In the genomic region with DNA sequence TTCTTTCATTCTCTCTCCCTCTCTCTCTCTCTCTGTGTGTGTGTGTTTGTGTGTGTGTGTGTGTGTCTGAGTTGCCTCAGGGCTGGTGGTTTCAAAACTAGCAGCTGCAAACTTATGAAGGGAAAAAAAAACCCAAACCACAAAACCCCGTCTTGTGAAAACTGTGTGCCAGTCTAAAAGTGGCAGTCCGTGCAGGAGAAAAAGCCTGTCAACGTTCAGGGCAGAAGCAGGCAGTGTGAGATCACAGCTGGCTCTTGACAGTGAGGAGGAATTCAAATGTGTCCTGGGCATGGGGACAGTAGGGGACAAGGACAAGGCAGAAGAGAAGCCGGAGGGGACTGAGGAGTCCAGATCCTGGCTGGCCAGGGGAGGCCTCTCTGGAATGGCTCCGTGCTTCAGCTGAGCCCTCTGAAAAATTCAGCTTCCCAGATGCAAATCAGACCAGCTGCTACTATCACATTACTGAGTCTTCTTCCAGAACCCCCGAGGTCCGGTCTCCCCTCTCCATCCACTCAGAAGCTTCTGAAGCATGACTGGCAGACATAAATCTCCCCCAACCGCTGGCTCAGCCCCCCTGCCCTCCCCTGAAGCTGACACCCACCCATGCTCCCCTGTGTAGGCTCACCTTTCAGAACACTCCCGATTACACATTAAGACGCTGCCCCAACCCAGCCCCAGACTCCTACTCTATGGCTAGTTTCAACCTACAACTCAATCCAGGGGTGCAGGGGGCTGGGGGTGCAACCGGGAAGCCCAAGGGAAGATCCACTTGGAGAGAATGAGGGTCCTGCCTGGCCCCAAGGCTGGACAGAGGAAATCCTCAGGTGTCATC, we compare ENCODE assay signal across 1 cellular context.
A peak's percentile ranks its signal among the peaks of the same experiment; 100 is the strongest.
TF ChIP-seq lines count a peak whose summit lies in the region.

No MANE protein-coding gene starts in this region.

TF ChIP-seq in GM12878, 131 proteins besides CTCF, POLR2A, EP300 and RAD21 (continued from another document):
- TF ChIP-seq, protein P1, sequence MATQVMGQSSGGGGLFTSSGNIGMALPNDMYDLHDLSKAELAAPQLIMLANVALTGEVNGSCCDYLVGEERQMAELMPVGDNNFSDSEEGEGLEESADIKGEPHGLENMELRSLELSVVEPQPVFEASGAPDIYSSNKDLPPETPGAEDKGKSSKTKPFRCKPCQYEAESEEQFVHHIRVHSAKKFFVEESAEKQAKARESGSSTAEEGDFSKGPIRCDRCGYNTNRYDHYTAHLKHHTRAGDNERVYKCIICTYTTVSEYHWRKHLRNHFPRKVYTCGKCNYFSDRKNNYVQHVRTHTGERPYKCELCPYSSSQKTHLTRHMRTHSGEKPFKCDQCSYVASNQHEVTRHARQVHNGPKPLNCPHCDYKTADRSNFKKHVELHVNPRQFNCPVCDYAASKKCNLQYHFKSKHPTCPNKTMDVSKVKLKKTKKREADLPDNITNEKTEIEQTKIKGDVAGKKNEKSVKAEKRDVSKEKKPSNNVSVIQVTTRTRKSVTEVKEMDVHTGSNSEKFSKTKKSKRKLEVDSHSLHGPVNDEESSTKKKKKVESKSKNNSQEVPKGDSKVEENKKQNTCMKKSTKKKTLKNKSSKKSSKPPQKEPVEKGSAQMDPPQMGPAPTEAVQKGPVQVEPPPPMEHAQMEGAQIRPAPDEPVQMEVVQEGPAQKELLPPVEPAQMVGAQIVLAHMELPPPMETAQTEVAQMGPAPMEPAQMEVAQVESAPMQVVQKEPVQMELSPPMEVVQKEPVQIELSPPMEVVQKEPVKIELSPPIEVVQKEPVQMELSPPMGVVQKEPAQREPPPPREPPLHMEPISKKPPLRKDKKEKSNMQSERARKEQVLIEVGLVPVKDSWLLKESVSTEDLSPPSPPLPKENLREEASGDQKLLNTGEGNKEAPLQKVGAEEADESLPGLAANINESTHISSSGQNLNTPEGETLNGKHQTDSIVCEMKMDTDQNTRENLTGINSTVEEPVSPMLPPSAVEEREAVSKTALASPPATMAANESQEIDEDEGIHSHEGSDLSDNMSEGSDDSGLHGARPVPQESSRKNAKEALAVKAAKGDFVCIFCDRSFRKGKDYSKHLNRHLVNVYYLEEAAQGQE (IDR thresholded peaks at IDR 0.05; ENCODE audit: low read depth, low read length): no peak
- TF ChIP-seq, protein P2, sequence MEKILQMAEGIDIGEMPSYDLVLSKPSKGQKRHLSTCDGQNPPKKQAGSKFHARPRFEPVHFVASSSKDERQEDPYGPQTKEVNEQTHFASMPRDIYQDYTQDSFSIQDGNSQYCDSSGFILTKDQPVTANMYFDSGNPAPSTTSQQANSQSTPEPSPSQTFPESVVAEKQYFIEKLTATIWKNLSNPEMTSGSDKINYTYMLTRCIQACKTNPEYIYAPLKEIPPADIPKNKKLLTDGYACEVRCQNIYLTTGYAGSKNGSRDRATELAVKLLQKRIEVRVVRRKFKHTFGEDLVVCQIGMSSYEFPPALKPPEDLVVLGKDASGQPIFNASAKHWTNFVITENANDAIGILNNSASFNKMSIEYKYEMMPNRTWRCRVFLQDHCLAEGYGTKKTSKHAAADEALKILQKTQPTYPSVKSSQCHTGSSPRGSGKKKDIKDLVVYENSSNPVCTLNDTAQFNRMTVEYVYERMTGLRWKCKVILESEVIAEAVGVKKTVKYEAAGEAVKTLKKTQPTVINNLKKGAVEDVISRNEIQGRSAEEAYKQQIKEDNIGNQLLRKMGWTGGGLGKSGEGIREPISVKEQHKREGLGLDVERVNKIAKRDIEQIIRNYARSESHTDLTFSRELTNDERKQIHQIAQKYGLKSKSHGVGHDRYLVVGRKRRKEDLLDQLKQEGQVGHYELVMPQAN (conservative IDR thresholded peaks at IDR 0.05): 0 out of 2 replicates have a peak, but pooled peaks have one; percentile 31
- TF ChIP-seq ZZZ3 (IDR thresholded peaks at IDR 0.05; ENCODE audit: control insufficient read depth, insufficient read length, low read depth) (no peak), RUNX3 (IDR thresholded peaks at IDR 0.05; ENCODE audit: low read length) (peak; percentile 98), EGR1 (IDR thresholded peaks at IDR 0.05; ENCODE audit: borderline replicate concordance in 1 of 2, low read depth in 2 of 2, low read length in 2 of 2) (0 out of 3 replicates have a peak, but pooled peaks of 1 of the 2 experiments have one; percentile 4), CREM (IDR thresholded peaks at IDR 0.05; ENCODE audit: low read depth) (0 out of 2 replicates have a peak, but pooled peaks have one; percentile 65), IKZF1 (conservative IDR thresholded peaks at IDR 0.05) (peak; percentile 85), RAD51 (IDR thresholded peaks at IDR 0.05) (peak; percentile 23; the same call in 1 of the 2 replicates), CHD1 (IDR thresholded peaks at IDR 0.05; ENCODE audit: low read depth, low read length) (no peak), MEF2B (IDR thresholded peaks at IDR 0.05; ENCODE audit: partially characterized antibody, poor library complexity, severe bottlenecking) (peak; percentile 29), SMAD1 (IDR thresholded peaks at IDR 0.05; ENCODE audit: low read depth, partially characterized antibody) (peak; percentile 28), MEF2A (IDR thresholded peaks at IDR 0.05; ENCODE audit: insufficient read depth, low read depth, low read length) (peak; percentile 73; the same call in 1 of the 2 replicates), ZNF384 (IDR thresholded peaks at IDR 0.05; ENCODE audit: borderline replicate concordance, low read depth, low read length) (peak; percentile 76)
- TF ChIP-seq, protein P3, sequence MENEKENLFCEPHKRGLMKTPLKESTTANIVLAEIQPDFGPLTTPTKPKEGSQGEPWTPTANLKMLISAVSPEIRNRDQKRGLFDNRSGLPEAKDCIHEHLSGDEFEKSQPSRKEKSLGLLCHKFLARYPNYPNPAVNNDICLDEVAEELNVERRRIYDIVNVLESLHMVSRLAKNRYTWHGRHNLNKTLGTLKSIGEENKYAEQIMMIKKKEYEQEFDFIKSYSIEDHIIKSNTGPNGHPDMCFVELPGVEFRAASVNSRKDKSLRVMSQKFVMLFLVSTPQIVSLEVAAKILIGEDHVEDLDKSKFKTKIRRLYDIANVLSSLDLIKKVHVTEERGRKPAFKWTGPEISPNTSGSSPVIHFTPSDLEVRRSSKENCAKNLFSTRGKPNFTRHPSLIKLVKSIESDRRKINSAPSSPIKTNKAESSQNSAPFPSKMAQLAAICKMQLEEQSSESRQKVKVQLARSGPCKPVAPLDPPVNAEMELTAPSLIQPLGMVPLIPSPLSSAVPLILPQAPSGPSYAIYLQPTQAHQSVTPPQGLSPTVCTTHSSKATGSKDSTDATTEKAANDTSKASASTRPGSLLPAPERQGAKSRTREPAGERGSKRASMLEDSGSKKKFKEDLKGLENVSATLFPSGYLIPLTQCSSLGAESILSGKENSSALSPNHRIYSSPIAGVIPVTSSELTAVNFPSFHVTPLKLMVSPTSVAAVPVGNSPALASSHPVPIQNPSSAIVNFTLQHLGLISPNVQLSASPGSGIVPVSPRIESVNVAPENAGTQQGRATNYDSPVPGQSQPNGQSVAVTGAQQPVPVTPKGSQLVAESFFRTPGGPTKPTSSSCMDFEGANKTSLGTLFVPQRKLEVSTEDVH (IDR thresholded peaks at IDR 0.05; ENCODE audit: low read depth, partially characterized antibody): peak; percentile 42
